8 cellular contexts compared by ENCODE assay signal in genomic region chr7:75995052-75995471, GRCh38. TPM values are rescaled to one million over a fixed set of nuclear protein-coding genes. Genes with fewer than 3 reads are reported as not detected.
DNase-seq lines count a peak whose midpoint lies in the region; ATAC-seq lines count a peak whose summit lies in the region.

No MANE protein-coding gene starts in this region.

- H3K9me3 ChIP-seq in mesodermal cell (ENCODE audit: control insufficient read depth, low read length) = no peaks in the 10 kb centered on the region

- peaks cover 16% of the 10 kb centered on the region for H3K4me1 ChIP-seq in mesodermal cell (ENCODE audit: control insufficient read depth, insufficient read depth, low read length, poor library complexity, severe bottlenecking)
- no peaks in the 10 kb centered on the region for H3K4me1 ChIP-seq in urinary bladder (ENCODE audit: insufficient read depth)

- H3K4me1 Mint-ChIP-seq in activated naive CD4-positive, alpha-beta T cell treated with anti-CD3 and anti-CD28 coated beads, Interleukin-2, amount 50 U/mL, for 24 hours = peaks cover 31% of the 10 kb centered on the region

- H3K36me3 ChIP-seq in mesodermal cell (ENCODE audit: control insufficient read depth, insufficient read depth, low read length) = peaks cover 31% of the 10 kb centered on the region
- peaks cover 2% of the 10 kb centered on the region for H3K36me3 ChIP-seq in urinary bladder (ENCODE audit: insufficient read depth)

- H3K4me3 ChIP-seq in mesodermal cell (ENCODE audit: extremely low read depth, insufficient read depth, low read length, poor library complexity, severe bottlenecking) (peak overlapping the region; percentile 68), urinary bladder (ENCODE audit: low read depth, low read length) (peak overlapping the region; percentile 77)

- H3K9me3 Mint-ChIP-seq in activated naive CD4-positive, alpha-beta T cell treated with anti-CD3 and anti-CD28 coated beads, Interleukin-2, amount 50 U/mL, for 24 hours = no peaks in the 10 kb centered on the region

- peak overlapping the region; percentile 68 for H3K4me3 Mint-ChIP-seq in activated naive CD4-positive, alpha-beta T cell treated with anti-CD3 and anti-CD28 coated beads, Interleukin-2, amount 50 U/mL, for 24 hours

- H3K27ac ChIP-seq in caudate nucleus (ENCODE audit: low read depth, low read length) (peak overlapping the region; percentile 71), mesodermal cell (ENCODE audit: low read depth, low read length, severe bottlenecking) (peak overlapping the region; percentile 62), urinary bladder (ENCODE audit: low read depth) (peak overlapping the region; percentile 61)

- ATAC-seq in GM19452 (IDR thresholded peaks at IDR 0.05; ENCODE audit: unreplicated experiment) = no peak
- no peak for ATAC-seq in GM19035 (IDR thresholded peaks at IDR 0.05; ENCODE audit: unreplicated experiment)

- H3K27ac Mint-ChIP-seq in activated naive CD4-positive, alpha-beta T cell treated with anti-CD3 and anti-CD28 coated beads, Interleukin-2, amount 50 U/mL, for 24 hours = no peak overlapping the region

- WGBS in mesodermal cell (ENCODE audit: insufficient coverage in 2 of 2), 2 experiments = 67 to 68% methylated on average over 4 to 6 of the region's 11 CpGs
- 32% methylated on average over 11 of the region's 11 CpGs for WGBS in urinary bladder

- H3K36me3 Mint-ChIP-seq in activated naive CD4-positive, alpha-beta T cell treated with anti-CD3 and anti-CD28 coated beads, Interleukin-2, amount 50 U/mL, for 24 hours = no peaks in the 10 kb centered on the region

- DNase-seq in activated naive CD4-positive, alpha-beta T cell treated with Interleukin-2 at 50 U/mL for 16 hours = no peak
- DNase-seq in caudate nucleus (lab: John Stamatoyannopoulos, UW) = no peak
- no peak for DNase-seq in HPDE6-E6E7 (ENCODE audit: extremely low spot score)

- no peaks in the 10 kb centered on the region for H3K27me3 Mint-ChIP-seq in activated naive CD4-positive, alpha-beta T cell treated with anti-CD3 and anti-CD28 coated beads, Interleukin-2, amount 50 U/mL, for 24 hours

RNA-seq across cellular contexts. Expression of gene TMEM120A, which starts 0.7 kb away (rescaled TPM):
- 38.7 TPM for polyA plus RNA-seq in mesodermal cell (2013, experiment 1 of 2)
- polyA plus RNA-seq in mesodermal cell (2013, experiment 2 of 2) = 35.0 TPM
- total RNA-seq in urinary bladder = 17.8 TPM
- 90.2 TPM for polyA plus RNA-seq in urinary bladder

RNA-seq across cellular contexts. Expression of gene STYXL1, which starts 52.7 kb away (rescaled TPM):
- polyA plus RNA-seq in mesodermal cell (2013, experiment 1 of 2) = 55.1 TPM
- 49.5 TPM for polyA plus RNA-seq in mesodermal cell (2013, experiment 2 of 2)
- total RNA-seq in urinary bladder = 20.5 TPM
- polyA plus RNA-seq in urinary bladder = 26.7 TPM

RNA-seq across cellular contexts. Expression of gene MDH2, which starts 52.8 kb away (rescaled TPM):
- 190 TPM for polyA plus RNA-seq in mesodermal cell (2013, experiment 1 of 2)
- 146 TPM for polyA plus RNA-seq in mesodermal cell (2013, experiment 2 of 2)
- 29.6 TPM for total RNA-seq in urinary bladder
- 145 TPM for polyA plus RNA-seq in urinary bladder
